8 cellular contexts compared by ENCODE assay signal in the genomic region with DNA sequence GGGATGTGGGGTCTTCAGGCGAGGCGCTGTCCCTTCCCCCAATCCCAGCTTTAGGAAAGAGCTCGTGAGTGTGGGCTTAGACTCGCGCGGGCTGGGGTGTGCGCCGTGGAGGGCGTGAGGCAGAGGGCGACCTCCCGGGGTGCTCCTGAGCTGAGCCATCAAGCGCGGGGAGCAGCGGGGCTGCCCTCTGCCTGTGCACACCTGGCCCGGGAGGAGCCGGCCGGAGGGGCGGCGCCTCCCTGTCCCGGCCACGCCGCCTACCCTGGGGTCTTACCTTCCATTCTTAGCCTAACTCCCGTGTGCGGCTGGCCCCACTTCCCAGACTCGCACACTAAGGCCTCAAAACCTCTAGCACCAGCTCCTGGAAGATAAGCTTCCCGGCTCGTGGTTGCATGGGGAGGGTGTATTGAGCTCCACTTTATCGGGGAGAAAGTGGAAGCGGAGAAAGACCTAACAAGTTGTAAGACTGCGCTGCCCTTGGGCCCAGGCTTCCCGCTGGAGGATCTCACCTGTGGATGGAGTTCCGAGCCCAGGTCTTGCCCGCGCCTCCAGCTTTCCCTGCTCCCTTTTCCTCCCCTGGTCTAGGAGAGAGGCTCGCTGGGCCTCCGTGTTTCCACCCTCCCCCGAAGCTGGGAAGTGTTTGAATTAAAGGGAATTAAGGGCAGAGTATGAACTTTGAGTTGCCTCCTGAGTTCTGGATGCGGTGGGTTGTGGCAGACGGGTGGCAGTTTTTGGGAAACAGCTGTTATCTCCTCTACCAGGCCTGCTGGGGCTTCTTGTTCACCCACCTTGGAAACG. TPM values are rescaled to one million over a fixed set of nuclear protein-coding genes. Genes with fewer than 3 reads are reported as not detected.
DNase-seq lines count a peak whose midpoint lies in the region; ATAC-seq and TF ChIP-seq lines count a peak whose summit lies in the region.

No MANE protein-coding gene starts in this region.

- H3K4me1 Mint-ChIP-seq in activated CD8-positive, alpha-beta memory T cell treated with anti-CD3 and anti-CD28 coated beads, Interleukin-2, amount 10 ng/mL, durations not matched to agents 7 days and 5 days: peaks cover 18% of the 10 kb centered on the region

- ATAC-seq in activated CD8-positive, alpha-beta memory T cell treated with anti-CD3 and anti-CD28 coated beads, Interleukin-2, amount 10 ng/mL, durations not matched to agents 7 days and 5 days: no peak
- ATAC-seq in SK-N-SH treated with all-trans-retinoic acid at 6 μM for 48 hours (peak; percentile 29), GM21381 (IDR thresholded peaks at IDR 0.05; ENCODE audit: unreplicated experiment) (no peak), GM18867 (IDR thresholded peaks at IDR 0.05; ENCODE audit: unreplicated experiment) (no peak)

- intact Hi-C loops in sigmoid colon (cut with DNase I): no loop called here

- no peak overlapping the region for H3K27ac ChIP-seq in sigmoid colon

- no peaks in the 10 kb centered on the region for H3K27me3 ChIP-seq in sigmoid colon

- WGBS in sigmoid colon, 2 donors: 18 to 21% methylated on average over 40 of the region's 40 CpGs

- no peak for DNase-seq in activated CD8-positive, alpha-beta memory T cell treated with anti-CD3 and anti-CD28 coated beads, Interleukin-2, amount 10 ng/mL, durations not matched to agents 7 days and 5 days
- no peak for DNase-seq in activated CD8-positive, alpha-beta memory T cell treated with anti-CD3 and anti-CD28 coated beads, Interleukin-2, amount 50 U/mL, for 4 hours
- DNase-seq in foreskin fibroblast: peak in 1 of 2 donors; percentile 28
- DNase-seq in sigmoid colon: no peak
- no peak for DNase-seq in SIG-M5 (lab: John Stamatoyannopoulos, UW)

- H3K4me1 ChIP-seq in sigmoid colon: peaks cover 0 to 22% (median 19%) of the 10 kb centered on the region in 4 donors

- H3K4me3 ChIP-seq in foreskin fibroblast (ENCODE audit: low read depth in 1 of 2, low read length in 2 of 2): peak overlapping the region; percentile 84 to 88
- H3K4me3 ChIP-seq in sigmoid colon: peak overlapping the region; percentile 63 to 86 (median 78)

- peaks cover 9% of the 10 kb centered on the region for H3K27me3 Mint-ChIP-seq in activated CD8-positive, alpha-beta memory T cell treated with anti-CD3 and anti-CD28 coated beads, Interleukin-2, amount 10 ng/mL, durations not matched to agents 7 days and 5 days

- H3K9me3 ChIP-seq in sigmoid colon: no peaks in the 10 kb centered on the region

- CTCF ChIA-PET in activated CD8-positive, alpha-beta memory T cell treated with anti-CD3 and anti-CD28 coated beads, Interleukin-2, amount 10 ng/mL, durations not matched to agents 7 days and 5 days (lab: Charles Lee): interaction anchor here (0.9 to 3.8 kb wide), 6 partner anchors 12 to 90 kb away, joined by 3 to 37 read pairs (median 10); partner anchors contain the start of genes C20orf203 and COMMD7

- no peaks in the 10 kb centered on the region for H3K9me3 Mint-ChIP-seq in activated CD8-positive, alpha-beta memory T cell treated with anti-CD3 and anti-CD28 coated beads, Interleukin-2, amount 10 ng/mL, durations not matched to agents 7 days and 5 days (ENCODE audit: low read depth)

- peak overlapping the region; percentile 75 for H3K4me3 Mint-ChIP-seq in activated CD8-positive, alpha-beta memory T cell treated with anti-CD3 and anti-CD28 coated beads, Interleukin-2, amount 10 ng/mL, durations not matched to agents 7 days and 5 days

- no peak overlapping the region for H3K27ac Mint-ChIP-seq in activated CD8-positive, alpha-beta memory T cell treated with anti-CD3 and anti-CD28 coated beads, Interleukin-2, amount 10 ng/mL, durations not matched to agents 7 days and 5 days

- TF ChIP-seq EP300 in sigmoid colon (IDR thresholded peaks at IDR 0.05): no peak

- no peak for TF ChIP-seq POLR2A in sigmoid colon (IDR thresholded peaks at IDR 0.05)

- H3K36me3 ChIP-seq in sigmoid colon: no peaks in the 10 kb centered on the region

- TF ChIP-seq CTCF in foreskin fibroblast (IDR thresholded peaks at IDR 0.05; ENCODE audit: low read depth, low read length) (no peak), sigmoid colon (IDR thresholded peaks at IDR 0.05) (no peak)

- H3K36me3 Mint-ChIP-seq in activated CD8-positive, alpha-beta memory T cell treated with anti-CD3 and anti-CD28 coated beads, Interleukin-2, amount 10 ng/mL, durations not matched to agents 7 days and 5 days: no peaks in the 10 kb centered on the region

TF ChIP-seq in SK-N-SH treated with all-trans-retinoic acid at 6 μM for 48 hours, 23 proteins besides CTCF, POLR2A, EP300 and RAD21 (continues in another document):
- TF ChIP-seq, protein P1, sequence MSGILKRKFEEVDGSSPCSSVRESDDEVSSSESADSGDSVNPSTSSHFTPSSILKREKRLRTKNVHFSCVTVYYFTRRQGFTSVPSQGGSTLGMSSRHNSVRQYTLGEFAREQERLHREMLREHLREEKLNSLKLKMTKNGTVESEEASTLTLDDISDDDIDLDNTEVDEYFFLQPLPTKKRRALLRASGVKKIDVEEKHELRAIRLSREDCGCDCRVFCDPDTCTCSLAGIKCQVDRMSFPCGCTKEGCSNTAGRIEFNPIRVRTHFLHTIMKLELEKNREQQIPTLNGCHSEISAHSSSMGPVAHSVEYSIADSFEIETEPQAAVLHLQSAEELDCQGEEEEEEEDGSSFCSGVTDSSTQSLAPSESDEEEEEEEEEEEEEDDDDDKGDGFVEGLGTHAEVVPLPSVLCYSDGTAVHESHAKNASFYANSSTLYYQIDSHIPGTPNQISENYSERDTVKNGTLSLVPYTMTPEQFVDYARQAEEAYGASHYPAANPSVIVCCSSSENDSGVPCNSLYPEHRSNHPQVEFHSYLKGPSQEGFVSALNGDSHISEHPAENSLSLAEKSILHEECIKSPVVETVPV (CRISPR knock-in tag; IDR thresholded peaks at IDR 0.05): no peak
- TF ChIP-seq SNAI2 (CRISPR knock-in tag; IDR thresholded peaks at IDR 0.05) (no peak), TSHZ2 (CRISPR knock-in tag; IDR thresholded peaks at IDR 0.05) (no peak), ZNF8 (CRISPR knock-in tag; IDR thresholded peaks at IDR 0.05) (no peak), ZNF565 (CRISPR knock-in tag; conservative IDR thresholded peaks at IDR 0.05; ENCODE audit: low read depth) (no peak), OSR1 (CRISPR knock-in tag; IDR thresholded peaks at IDR 0.05) (no peak), CSDC2 (CRISPR knock-in tag; IDR thresholded peaks at IDR 0.05) (no peak)
- TF ChIP-seq, protein P2, sequence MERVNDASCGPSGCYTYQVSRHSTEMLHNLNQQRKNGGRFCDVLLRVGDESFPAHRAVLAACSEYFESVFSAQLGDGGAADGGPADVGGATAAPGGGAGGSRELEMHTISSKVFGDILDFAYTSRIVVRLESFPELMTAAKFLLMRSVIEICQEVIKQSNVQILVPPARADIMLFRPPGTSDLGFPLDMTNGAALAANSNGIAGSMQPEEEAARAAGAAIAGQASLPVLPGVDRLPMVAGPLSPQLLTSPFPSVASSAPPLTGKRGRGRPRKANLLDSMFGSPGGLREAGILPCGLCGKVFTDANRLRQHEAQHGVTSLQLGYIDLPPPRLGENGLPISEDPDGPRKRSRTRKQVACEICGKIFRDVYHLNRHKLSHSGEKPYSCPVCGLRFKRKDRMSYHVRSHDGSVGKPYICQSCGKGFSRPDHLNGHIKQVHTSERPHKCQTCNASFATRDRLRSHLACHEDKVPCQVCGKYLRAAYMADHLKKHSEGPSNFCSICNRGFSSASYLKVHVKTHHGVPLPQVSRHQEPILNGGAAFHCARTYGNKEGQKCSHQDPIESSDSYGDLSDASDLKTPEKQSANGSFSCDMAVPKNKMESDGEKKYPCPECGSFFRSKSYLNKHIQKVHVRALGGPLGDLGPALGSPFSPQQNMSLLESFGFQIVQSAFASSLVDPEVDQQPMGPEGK (CRISPR knock-in tag; IDR thresholded peaks at IDR 0.05; ENCODE audit: borderline replicate concordance): no peak

RNA-seq across cellular contexts. Expression of gene DNMT3B, which starts 1.2 kb away (rescaled TPM):
- total RNA-seq in activated CD8-positive, alpha-beta memory T cell treated with anti-CD3 and anti-CD28 coated beads, Interleukin-2, amount 10 ng/mL, durations not matched to agents 7 days and 5 days: 1 to 10 TPM; 3.3 to 4.7 TPM
- 1 to 10 TPM in 1 of 4 donors, under 1 TPM in 3; 0.36 to 1.7 (median 0.60) TPM for total RNA-seq in sigmoid colon
- polyA plus RNA-seq in sigmoid colon: under 1 TPM in 2 of 3 donors, not detected in 1; 0.46 to 0.85 TPM

RNA-seq across cellular contexts. Expression of gene COMMD7, which starts 20.1 kb away (rescaled TPM):
- 10 to 100 TPM; 54.2 to 59.5 TPM for total RNA-seq in activated CD8-positive, alpha-beta memory T cell treated with anti-CD3 and anti-CD28 coated beads, Interleukin-2, amount 10 ng/mL, durations not matched to agents 7 days and 5 days
- 10 to 100 TPM; 26.3 to 45.1 (median 35.2) TPM for total RNA-seq in sigmoid colon
- polyA plus RNA-seq in sigmoid colon: 10 to 100 TPM; 45.6 to 68.0 (median 46.8) TPM

RNA-seq across cellular contexts. Expression of gene MAPRE1, which starts 56.4 kb away (rescaled TPM):
- 100 to 1,000 TPM; 114 to 149 TPM for total RNA-seq in activated CD8-positive, alpha-beta memory T cell treated with anti-CD3 and anti-CD28 coated beads, Interleukin-2, amount 10 ng/mL, durations not matched to agents 7 days and 5 days
- total RNA-seq in sigmoid colon: 100 to 1,000 TPM in 3 of 4 donors, 10 to 100 TPM in 1; 94.7 to 146 (median 131) TPM
- 10 to 100 TPM; 56.8 to 72.4 (median 57.7) TPM for polyA plus RNA-seq in sigmoid colon
